In the genomic region with DNA sequence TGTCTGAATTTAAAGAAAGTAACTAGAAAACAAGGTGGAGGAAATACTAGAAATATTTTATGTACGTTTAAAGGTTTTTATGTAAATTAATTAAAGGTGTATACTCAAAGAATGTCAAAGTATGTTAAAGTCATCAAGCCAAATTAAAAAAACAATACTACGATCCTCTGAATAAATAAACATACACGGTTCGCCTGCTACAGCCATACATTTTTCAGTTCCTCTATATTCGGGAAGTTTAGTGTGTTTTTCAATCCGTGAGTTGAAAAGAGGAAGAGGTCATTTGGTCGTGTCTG, we compare ENCODE assay signal across 8 cellular contexts. TPM values are rescaled to one million over a fixed set of nuclear protein-coding genes. Genes with fewer than 3 reads are reported as not detected.
A peak's percentile ranks its signal among the peaks of the same experiment; 100 is the strongest.
DNase-seq lines count a peak whose midpoint lies in the region; ATAC-seq lines count a peak whose summit lies in the region.
"Had no signal": no experiment of that assay in that cellular context is flagged by ENCODE, and none has a peak within 500 bp of the region (broad histone marks: within the 10 kb centered on the region; RNA-seq: fewer than 3 reads in every experiment).

No MANE protein-coding gene starts in this region.

- H3K27ac Mint-ChIP-seq in activated CD4-positive, alpha-beta memory T cell treated with anti-CD3 and anti-CD28 coated beads for 36 hours = no peak overlapping the region
- H3K27ac Mint-ChIP-seq in stimulated activated naive CD8-positive, alpha-beta T cell treated with anti-CD3 and anti-CD28 coated beads, Interleukin-15, amount 100 ng/mL, for 72 hours = no peak overlapping the region

- H3K36me3 ChIP-seq in HUES64 (ENCODE audit: insufficient read depth, low read length) (no peaks in the 10 kb centered on the region), iPS-18a (ENCODE audit: control insufficient read depth, low read depth, low read length) (no peaks in the 10 kb centered on the region)

- peak overlapping the region; percentile 95 for H3K4me3 Mint-ChIP-seq in activated CD4-positive, alpha-beta memory T cell treated with anti-CD3 and anti-CD28 coated beads for 36 hours
- H3K4me3 Mint-ChIP-seq in stimulated activated naive CD8-positive, alpha-beta T cell treated with anti-CD3 and anti-CD28 coated beads, Interleukin-15, amount 100 ng/mL, for 72 hours = peak overlapping the region; percentile 83 to 94

- H3K27me3 Mint-ChIP-seq in activated CD4-positive, alpha-beta memory T cell treated with anti-CD3 and anti-CD28 coated beads for 36 hours = no peaks in the 10 kb centered on the region
- H3K27me3 Mint-ChIP-seq in stimulated activated naive CD8-positive, alpha-beta T cell treated with anti-CD3 and anti-CD28 coated beads, Interleukin-15, amount 100 ng/mL, for 72 hours = peaks cover 17% of the 10 kb centered on the region

- POLR2A ChIA-PET in activated CD4-positive, alpha-beta memory T cell treated with anti-CD3 and anti-CD28 coated beads for 36 hours (lab: Charles Lee) = interaction anchor here (0.7 to 1.6 kb wide), 5 partner anchors 16 to 308 kb away, joined by 3 to 6 read pairs (median 3); a partner anchor contains a TSS

- H3K4me3 ChIP-seq in HUES64 (ENCODE audit: low read length) (peak overlapping the region; percentile 95), iPS-18a (ENCODE audit: low read length) (peak overlapping the region; percentile 79)

- H3K9me3 ChIP-seq in HUES64 (ENCODE audit: insufficient read depth, low read depth, low read length) (no peaks in the 10 kb centered on the region), iPS-18a (ENCODE audit: control insufficient read depth, low read depth, low read length) (no peaks in the 10 kb centered on the region)

- H3K36me3 Mint-ChIP-seq in activated CD4-positive, alpha-beta memory T cell treated with anti-CD3 and anti-CD28 coated beads for 36 hours = peaks cover 9% of the 10 kb centered on the region

- CTCF ChIA-PET in activated CD4-positive, alpha-beta memory T cell treated with anti-CD3 and anti-CD28 coated beads for 36 hours (lab: Charles Lee) = interaction anchor here (0.9 to 1.9 kb wide), 10 partner anchors 12 to 597 kb away, joined by 3 to 6 read pairs (median 4); a partner anchor contains a TSS

- 4% methylated on average over 7 of the region's 7 CpGs for WGBS in HUES64

- H3K27me3 ChIP-seq in HUES64 (ENCODE audit: insufficient read depth, low read length) (peaks cover 9% of the 10 kb centered on the region; the same call in 1 of the 2 replicates), iPS-18a (ENCODE audit: control insufficient read depth, insufficient read depth, low read length) (no peaks in the 10 kb centered on the region)

- H3K9me3 Mint-ChIP-seq in activated CD4-positive, alpha-beta memory T cell treated with anti-CD3 and anti-CD28 coated beads for 36 hours = no peaks in the 10 kb centered on the region
- H3K9me3 Mint-ChIP-seq in stimulated activated naive CD8-positive, alpha-beta T cell treated with anti-CD3 and anti-CD28 coated beads, Interleukin-15, amount 100 ng/mL, for 72 hours = no peaks in the 10 kb centered on the region

- no peak for DNase-seq in activated CD4-positive, alpha-beta memory T cell treated with anti-CD3 and anti-CD28 coated beads for 36 hours
- DNase-seq in stimulated activated naive CD8-positive, alpha-beta T cell treated with anti-CD3 and anti-CD28 coated beads, Interleukin-15, amount 100 ng/mL, for 72 hours = no peak
- no peak for DNase-seq in C1 segment of cervical spinal cord (lab: John Stamatoyannopoulos, UW)

- H3K27ac ChIP-seq in HUES64 (ENCODE audit: low read depth, low read length) = no peak overlapping the region; the same call in 1 of the 2 replicates
- no peak overlapping the region for H3K27ac ChIP-seq in iPS-18a (ENCODE audit: low read length)

- intact Hi-C loops in activated CD4-positive, alpha-beta memory T cell treated with anti-CD3 and anti-CD28 coated beads for 36 hours (cut with micrococcal nuclease) = no loop called here

- no peak for ATAC-seq in stimulated activated naive CD8-positive, alpha-beta T cell treated with anti-CD3 and anti-CD28 coated beads, Interleukin-15, amount 100 ng/mL, for 72 hours
- no peak for ATAC-seq in HG03175 (IDR thresholded peaks at IDR 0.05; ENCODE audit: unreplicated experiment)
- no peak for ATAC-seq in GM21825 (IDR thresholded peaks at IDR 0.05; ENCODE audit: unreplicated experiment)

- H3K9ac ChIP-seq in HUES64 (ENCODE audit: low read depth, low read length) = peak overlapping the region; percentile 75
- peak overlapping the region; percentile 64 for H3K9ac ChIP-seq in iPS-18a (ENCODE audit: low read length)

- peaks cover 40% of the 10 kb centered on the region for H3K4me1 Mint-ChIP-seq in activated CD4-positive, alpha-beta memory T cell treated with anti-CD3 and anti-CD28 coated beads for 36 hours (ENCODE audit: low read depth)
- peaks cover 28% of the 10 kb centered on the region for H3K4me1 Mint-ChIP-seq in stimulated activated naive CD8-positive, alpha-beta T cell treated with anti-CD3 and anti-CD28 coated beads, Interleukin-15, amount 100 ng/mL, for 72 hours

- peaks cover 6% of the 10 kb centered on the region; the same call in 1 of the 2 replicates for H3K4me1 ChIP-seq in HUES64 (ENCODE audit: insufficient read depth, low read length)
- peaks cover 8% of the 10 kb centered on the region for H3K4me1 ChIP-seq in iPS-18a (ENCODE audit: control insufficient read depth, low read depth, low read length)

RNA-seq across cellular contexts. Expression of a gene that starts 0.6 kb away (rescaled TPM):
- polyA plus RNA-seq in HUES64 (2013, experiment 1 of 2) = 20.9 TPM
- polyA plus RNA-seq in HUES64 (2013, experiment 2 of 2) = 21.9 TPM
- total RNA-seq in activated CD4-positive, alpha-beta memory T cell treated with anti-CD3 and anti-CD28 coated beads for 36 hours = 10 to 100 TPM; 16.2 to 19.0 TPM

RNA-seq across cellular contexts. Expression of a gene that starts 25.8 kb away (rescaled TPM):
- polyA plus RNA-seq in HUES64 (2013, experiment 1 of 2) = not detected
- polyA plus RNA-seq in HUES64 (2013, experiment 2 of 2) = not detected
- total RNA-seq in activated CD4-positive, alpha-beta memory T cell treated with anti-CD3 and anti-CD28 coated beads for 36 hours = not detected
- total RNA-seq: pulmonary artery endothelial cell had no signal

RNA-seq across cellular contexts. Expression of a gene that starts 40.2 kb away (rescaled TPM):
- polyA plus RNA-seq in HUES64 (2013, experiment 1 of 2) = not detected
- not detected for polyA plus RNA-seq in HUES64 (2013, experiment 2 of 2)
- not detected for total RNA-seq in activated CD4-positive, alpha-beta memory T cell treated with anti-CD3 and anti-CD28 coated beads for 36 hours
- total RNA-seq: pulmonary artery endothelial cell had no signal

RNA-seq across cellular contexts. Expression of a gene that starts 57.8 kb away (rescaled TPM):
- not detected for polyA plus RNA-seq in HUES64 (2013, experiment 1 of 2)
- polyA plus RNA-seq in HUES64 (2013, experiment 2 of 2) = not detected
- total RNA-seq in activated CD4-positive, alpha-beta memory T cell treated with anti-CD3 and anti-CD28 coated beads for 36 hours = not detected
- total RNA-seq: pulmonary artery endothelial cell had no signal
